In the genomic region with DNA sequence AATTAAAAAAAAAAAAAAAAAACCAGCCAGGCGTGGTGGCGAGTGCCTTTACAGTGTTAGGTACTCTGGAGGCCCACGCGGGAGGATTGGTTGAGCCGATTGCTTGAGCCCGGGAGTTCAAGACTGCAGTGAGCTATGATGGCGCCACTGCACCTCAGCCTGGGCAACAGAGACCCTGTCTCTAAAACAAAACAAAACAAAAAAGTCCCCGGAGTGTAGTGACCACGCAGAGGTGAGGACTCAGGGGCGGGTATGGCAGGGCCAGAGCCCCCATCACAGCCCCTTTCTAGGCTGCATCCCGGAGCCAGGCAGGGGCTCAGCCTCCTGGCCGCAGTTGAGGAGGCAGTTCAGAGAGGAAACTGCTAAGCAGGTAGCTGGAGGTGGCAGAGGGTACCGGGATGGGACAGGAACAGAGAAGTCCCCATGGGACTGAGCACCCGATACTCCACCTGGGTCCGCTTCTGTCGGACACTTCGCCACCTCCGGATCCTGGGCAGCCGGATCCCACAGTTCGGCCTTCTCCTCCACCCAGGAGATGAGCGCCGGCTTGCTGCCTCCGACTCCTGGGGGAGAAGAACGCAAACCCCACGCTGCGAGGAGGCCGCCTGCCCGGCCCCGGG, we compare ENCODE assay signal across 6 cellular contexts. TPM values are rescaled to one million over a fixed set of nuclear protein-coding genes. Genes with fewer than 3 reads are reported as not detected.
A peak's percentile ranks its signal among the peaks of the same experiment; 100 is the strongest.
DNase-seq lines count a peak whose midpoint lies in the region; ATAC-seq and TF ChIP-seq lines count a peak whose summit lies in the region.

No MANE protein-coding gene starts in this region.

- H3K4me3 ChIP-seq in neural cell (ENCODE audit: low read length) = peak overlapping the region; percentile 78

- no peaks in the 10 kb centered on the region for H4K20me1 ChIP-seq in neural cell (ENCODE audit: insufficient read depth)

- H3K4me2 ChIP-seq in neural cell (ENCODE audit: low read length) = no peak overlapping the region

- TF ChIP-seq RAD21 in neural cell (conservative IDR thresholded peaks at IDR 0.05) = no peak

- H3K4me3 Mint-ChIP-seq in brain = peak overlapping the region; percentile 78 to 95 (median 84)

- peaks cover 52% of the 10 kb centered on the region for H3K4me1 Mint-ChIP-seq in brain

- peak overlapping the region; percentile 98 for H2AFZ ChIP-seq in neural cell (ENCODE audit: low read depth, low read length)

- no peaks in the 10 kb centered on the region for H3K9me2 ChIP-seq in neural cell (ENCODE audit: insufficient read depth, low read length)

- H3K79me2 ChIP-seq in neural cell (replicated peaks; ENCODE audit: insufficient read depth, low read length) = peaks cover 11% of the 10 kb centered on the region

- H3K36me3 ChIP-seq in neural cell (ENCODE audit: insufficient read depth, low read length) = no peaks in the 10 kb centered on the region

- H3K9ac ChIP-seq in neural cell (ENCODE audit: low read length) = peak overlapping the region; percentile 86

- peak; percentile 16 for DNase-seq in EL
- DNase-seq in NCI-H1694 (lab: John Stamatoyannopoulos, UW) = no peak
- no peak for DNase-seq in NCI-H187 treated with DMSO at 0.1 percent for 48 hours (lab: John Stamatoyannopoulos, UW)

- TF ChIP-seq EP300 in neural cell (conservative IDR thresholded peaks at IDR 0.05; ENCODE audit: poor library complexity, severe bottlenecking) = no peak

- peaks cover 19% of the 10 kb centered on the region for H3K36me3 Mint-ChIP-seq in brain

- H3K27ac Mint-ChIP-seq in brain = peak overlapping the region in 4 of 5 experiments; percentile 74 to 92 (median 89)

- no peaks in the 10 kb centered on the region for H3K9me3 ChIP-seq in neural cell (ENCODE audit: low read length)

- TF ChIP-seq CTCF in brain (conservative IDR thresholded peaks at IDR 0.05) (no peak), neural cell (IDR thresholded peaks at IDR 0.05; ENCODE audit: poor library complexity, severe bottlenecking) (no peak)

- H3K27ac ChIP-seq in neural cell (ENCODE audit: low read length) = peak overlapping the region; percentile 87

- peaks cover 5% of the 10 kb centered on the region for H3K27me3 Mint-ChIP-seq in brain

- H3F3A ChIP-seq in neural cell (ENCODE audit: insufficient read depth, low read length, poor library complexity, severe bottlenecking) = peaks cover 6% of the 10 kb centered on the region

- H3K27me3 ChIP-seq in neural cell (ENCODE audit: insufficient read depth, low read depth, low read length) = no peaks in the 10 kb centered on the region

- peak; percentile 23 for ATAC-seq in HG03097 (IDR thresholded peaks at IDR 0.05; ENCODE audit: low FRiP score, unreplicated experiment)

- peaks cover 0 to 3% (median 0%) of the 10 kb centered on the region in 5 experiments for H3K9me3 Mint-ChIP-seq in brain

TF ChIP-seq in neural cell, 6 proteins besides CTCF, POLR2A, EP300 and RAD21:
- TF ChIP-seq EZH2 (IDR thresholded peaks at IDR 0.05; ENCODE audit: borderline replicate concordance, insufficient read depth, low read length, poor library complexity, severe bottlenecking) (no peak), MXI1 (conservative IDR thresholded peaks at IDR 0.05; ENCODE audit: poor library complexity, severe bottlenecking) (no peak), TAF1 (IDR thresholded peaks at IDR 0.05; ENCODE audit: low read depth) (no peak), SMC3 (conservative IDR thresholded peaks at IDR 0.05; ENCODE audit: poor library complexity) (no peak), POLR2AphosphoS5 (IDR thresholded peaks at IDR 0.05) (no peak)
- TF ChIP-seq, protein P1, sequence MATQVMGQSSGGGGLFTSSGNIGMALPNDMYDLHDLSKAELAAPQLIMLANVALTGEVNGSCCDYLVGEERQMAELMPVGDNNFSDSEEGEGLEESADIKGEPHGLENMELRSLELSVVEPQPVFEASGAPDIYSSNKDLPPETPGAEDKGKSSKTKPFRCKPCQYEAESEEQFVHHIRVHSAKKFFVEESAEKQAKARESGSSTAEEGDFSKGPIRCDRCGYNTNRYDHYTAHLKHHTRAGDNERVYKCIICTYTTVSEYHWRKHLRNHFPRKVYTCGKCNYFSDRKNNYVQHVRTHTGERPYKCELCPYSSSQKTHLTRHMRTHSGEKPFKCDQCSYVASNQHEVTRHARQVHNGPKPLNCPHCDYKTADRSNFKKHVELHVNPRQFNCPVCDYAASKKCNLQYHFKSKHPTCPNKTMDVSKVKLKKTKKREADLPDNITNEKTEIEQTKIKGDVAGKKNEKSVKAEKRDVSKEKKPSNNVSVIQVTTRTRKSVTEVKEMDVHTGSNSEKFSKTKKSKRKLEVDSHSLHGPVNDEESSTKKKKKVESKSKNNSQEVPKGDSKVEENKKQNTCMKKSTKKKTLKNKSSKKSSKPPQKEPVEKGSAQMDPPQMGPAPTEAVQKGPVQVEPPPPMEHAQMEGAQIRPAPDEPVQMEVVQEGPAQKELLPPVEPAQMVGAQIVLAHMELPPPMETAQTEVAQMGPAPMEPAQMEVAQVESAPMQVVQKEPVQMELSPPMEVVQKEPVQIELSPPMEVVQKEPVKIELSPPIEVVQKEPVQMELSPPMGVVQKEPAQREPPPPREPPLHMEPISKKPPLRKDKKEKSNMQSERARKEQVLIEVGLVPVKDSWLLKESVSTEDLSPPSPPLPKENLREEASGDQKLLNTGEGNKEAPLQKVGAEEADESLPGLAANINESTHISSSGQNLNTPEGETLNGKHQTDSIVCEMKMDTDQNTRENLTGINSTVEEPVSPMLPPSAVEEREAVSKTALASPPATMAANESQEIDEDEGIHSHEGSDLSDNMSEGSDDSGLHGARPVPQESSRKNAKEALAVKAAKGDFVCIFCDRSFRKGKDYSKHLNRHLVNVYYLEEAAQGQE (IDR thresholded peaks at IDR 0.05; ENCODE audit: borderline replicate concordance) = no peak
TF ChIP-seq in neural cell: peak in this region for 0.

RNA-seq across cellular contexts. Expression of a gene that starts 0.8 kb away (rescaled TPM):
- polyA plus RNA-seq in brain (ENCODE audit: insufficient read depth, low read depth, low replicate concordance) (17.6 TPM), neural cell (5.7 and 8.4 TPM in 2 replicates)
- polyA minus RNA-seq in neural cell = 8.8 and 10.2 TPM in 2 replicates

RNA-seq across cellular contexts. Expression of a gene that starts 7.5 kb away (rescaled TPM):
- polyA plus RNA-seq in brain (ENCODE audit: insufficient read depth, low read depth, low replicate concordance) = 64.6 TPM
- polyA plus RNA-seq in neural cell = 54.4 and 56.5 TPM in 2 replicates
- 48.6 and 59.9 TPM in 2 replicates for polyA minus RNA-seq in neural cell

RNA-seq across cellular contexts. Expression of a gene that starts 24.3 kb away (rescaled TPM):
- polyA plus RNA-seq in brain (ENCODE audit: insufficient read depth, low read depth, low replicate concordance) (10.6 TPM), neural cell (10.5 and 14.9 TPM in 2 replicates)
- 26.3 and 28.1 TPM in 2 replicates for polyA minus RNA-seq in neural cell

RNA-seq across cellular contexts. Expression of a gene that starts 37.7 kb away (rescaled TPM):
- 25.1 TPM for polyA plus RNA-seq in brain (ENCODE audit: insufficient read depth, low read depth, low replicate concordance)
- polyA plus RNA-seq in neural cell = 26.9 and 28.4 TPM in 2 replicates
- polyA minus RNA-seq in neural cell = 12.4 and 13.8 TPM in 2 replicates

RNA-seq across cellular contexts. Expression of a gene that starts 51.6 kb away (rescaled TPM):
- polyA plus RNA-seq in brain (ENCODE audit: insufficient read depth, low read depth, low replicate concordance) = 13.3 TPM
- polyA plus RNA-seq in neural cell = 26.4 and 44.1 TPM in 2 replicates
- 39.5 and 44.6 TPM in 2 replicates for polyA minus RNA-seq in neural cell
